ENCODE assay signal across 9 cellular contexts in genomic region chr9:123335227-123335985, GRCh38. TPM values are rescaled to one million over a fixed set of nuclear protein-coding genes. Genes with fewer than 3 reads are reported as not detected.
DNase-seq lines count a peak whose midpoint lies in the region; ATAC-seq, FAIRE-seq and TF ChIP-seq lines count a peak whose summit lies in the region.
"Had no signal": no experiment of that assay in that cellular context is flagged by ENCODE, and none has a peak within 500 bp of the region (broad histone marks: within the 10 kb centered on the region; RNA-seq: fewer than 3 reads in every experiment).

No MANE protein-coding gene starts in this region.

- H3K4me3 ChIP-seq in fibroblast of the aortic adventitia (ENCODE audit: low read depth, low read length), result no peak overlapping the region

- H3K27ac ChIP-seq in RWPE1, result peak overlapping the region; percentile 42

- H3K27me3 Mint-ChIP-seq in progenitor cell of endocrine pancreas, result peaks cover 11% of the 10 kb centered on the region
- H3K27me3 Mint-ChIP-seq in activated CD8-positive, alpha-beta T cell treated with anti-CD3 and anti-CD28 coated beads, Interleukin-2, amount 10 ng/mL, durations not matched to agents 7 days and 5 days (ENCODE audit: low read depth), result no peaks in the 10 kb centered on the region

- TF ChIP-seq CTCF in RWPE1 (conservative IDR thresholded peaks at IDR 0.05; ENCODE audit: low read depth) (no peak), fibroblast of the aortic adventitia (IDR thresholded peaks at IDR 0.05; ENCODE audit: insufficient read depth, low read length) (no peak), progenitor cell of endocrine pancreas (IDR thresholded peaks at IDR 0.05; ENCODE audit: unreplicated experiment) (no peak), D721Med (IDR thresholded peaks at IDR 0.05; ENCODE audit: insufficient read depth, missing control alignments) (no peak)

- peak overlapping the region; percentile 34 for H3K27ac Mint-ChIP-seq in progenitor cell of endocrine pancreas
- H3K27ac Mint-ChIP-seq in activated CD8-positive, alpha-beta T cell treated with anti-CD3 and anti-CD28 coated beads, Interleukin-2, amount 10 ng/mL, durations not matched to agents 7 days and 5 days, result no peak overlapping the region

- CTCF ChIA-PET in RWPE1 (lab: Yijun Ruan, JAX), result interaction anchor here (0.9 to 1.7 kb wide), 2 partner anchors 14 to 182 kb away, joined by 4 to 7 read pairs; no protein-coding TSS in a partner anchor
- CTCF ChIA-PET in activated CD8-positive, alpha-beta T cell treated with anti-CD3 and anti-CD28 coated beads, Interleukin-2, amount 10 ng/mL, durations not matched to agents 7 days and 5 days (lab: Charles Lee), result no interaction called here

- H3K9me3 Mint-ChIP-seq in progenitor cell of endocrine pancreas (ENCODE audit: low read depth), result no peaks in the 10 kb centered on the region
- H3K9me3 Mint-ChIP-seq in activated CD8-positive, alpha-beta T cell treated with anti-CD3 and anti-CD28 coated beads, Interleukin-2, amount 10 ng/mL, durations not matched to agents 7 days and 5 days (ENCODE audit: insufficient read depth), result no peaks in the 10 kb centered on the region

- POLR2A ChIA-PET in RWPE1 (lab: Yijun Ruan, JAX; ENCODE audit: low non-redundant PET), result no interaction called here
- POLR2A ChIA-PET in activated CD8-positive, alpha-beta T cell treated with anti-CD3 and anti-CD28 coated beads, Interleukin-2, amount 10 ng/mL, durations not matched to agents 7 days and 5 days (lab: Charles Lee), result no interaction called here

- peak; percentile 80 for DNase-seq in ELF-1 (ENCODE audit: low read depth, low spot score)
- peak; percentile 61 for DNase-seq in RWPE1 (ENCODE audit: low spot score)
- DNase-seq in fibroblast of the aortic adventitia (ENCODE audit: low read depth), result peak; percentile 71
- DNase-seq in progenitor cell of endocrine pancreas (ENCODE audit: low spot score, unreplicated experiment), result no peak
- DNase-seq in activated T-cell treated with anti-CD3 and anti-CD28 coated beads for 4 hours, result no peak
- no peak for DNase-seq in D721Med (ENCODE audit: insufficient read length, low spot score)
- DNase-seq in activated CD8-positive, alpha-beta T cell treated with anti-CD3 and anti-CD28 coated beads, Interleukin-2, amount 10 ng/mL, durations not matched to agents 7 days and 5 days, result no peak
- DNase-seq: NCI-H345 had no signal

- H3K4me3 Mint-ChIP-seq in progenitor cell of endocrine pancreas (ENCODE audit: low read depth), result no peak overlapping the region
- H3K4me3 Mint-ChIP-seq in activated CD8-positive, alpha-beta T cell treated with anti-CD3 and anti-CD28 coated beads, Interleukin-2, amount 10 ng/mL, durations not matched to agents 7 days and 5 days, result no peak overlapping the region

- no peaks in the 10 kb centered on the region for H3K36me3 Mint-ChIP-seq in progenitor cell of endocrine pancreas (ENCODE audit: insufficient read depth)
- no peaks in the 10 kb centered on the region for H3K36me3 Mint-ChIP-seq in activated CD8-positive, alpha-beta T cell treated with anti-CD3 and anti-CD28 coated beads, Interleukin-2, amount 10 ng/mL, durations not matched to agents 7 days and 5 days (ENCODE audit: low read depth)

- FAIRE-seq in D721Med (lab: Jason Lieb, UNC), result no peak

- no peak for ATAC-seq in HG02973 (IDR thresholded peaks at IDR 0.05; ENCODE audit: unreplicated experiment)
- ATAC-seq in activated CD8-positive, alpha-beta T cell treated with anti-CD3 and anti-CD28 coated beads, Interleukin-2, amount 10 ng/mL, durations not matched to agents 7 days and 5 days, result no peak

- H3K4me1 Mint-ChIP-seq in progenitor cell of endocrine pancreas (ENCODE audit: low read depth), result peaks cover 33% of the 10 kb centered on the region
- peaks cover 36% of the 10 kb centered on the region for H3K4me1 Mint-ChIP-seq in activated CD8-positive, alpha-beta T cell treated with anti-CD3 and anti-CD28 coated beads, Interleukin-2, amount 10 ng/mL, durations not matched to agents 7 days and 5 days (ENCODE audit: low read depth)

RNA-seq across cellular contexts. Expression of gene CRB2, which starts 20.6 kb away (rescaled TPM):
- total RNA-seq in fibroblast of the aortic adventitia (ENCODE audit: low replicate concordance), result 0.08 TPM in 1 of 2 replicates, not detected in the other
- 7.1 and 8.4 TPM in 2 replicates for total RNA-seq in progenitor cell of endocrine pancreas
- total RNA-seq in activated CD8-positive, alpha-beta T cell treated with anti-CD3 and anti-CD28 coated beads, Interleukin-2, amount 10 ng/mL, durations not matched to agents 7 days and 5 days, result not detected

Comparison
In these comparisons a context has a peak if more than half of its experiments do, and no peak if none do; other contexts are left out.
1. DNase-seq: peak in ELF-1 (single experiment), RWPE1 (single experiment) and fibroblast of the aortic adventitia (single experiment); none in progenitor cell of endocrine pancreas (single experiment), activated T-cell treated with anti-CD3 and anti-CD28 coated beads for 4 hours (single experiment), D721Med (single experiment) and activated CD8-positive, alpha-beta T cell treated with anti-CD3 and anti-CD28 coated beads, Interleukin-2, amount 10 ng/mL, durations not matched to agents 7 days and 5 days (single experiment).